ENCODE assay signal across 1 cellular context in the genomic region with DNA sequence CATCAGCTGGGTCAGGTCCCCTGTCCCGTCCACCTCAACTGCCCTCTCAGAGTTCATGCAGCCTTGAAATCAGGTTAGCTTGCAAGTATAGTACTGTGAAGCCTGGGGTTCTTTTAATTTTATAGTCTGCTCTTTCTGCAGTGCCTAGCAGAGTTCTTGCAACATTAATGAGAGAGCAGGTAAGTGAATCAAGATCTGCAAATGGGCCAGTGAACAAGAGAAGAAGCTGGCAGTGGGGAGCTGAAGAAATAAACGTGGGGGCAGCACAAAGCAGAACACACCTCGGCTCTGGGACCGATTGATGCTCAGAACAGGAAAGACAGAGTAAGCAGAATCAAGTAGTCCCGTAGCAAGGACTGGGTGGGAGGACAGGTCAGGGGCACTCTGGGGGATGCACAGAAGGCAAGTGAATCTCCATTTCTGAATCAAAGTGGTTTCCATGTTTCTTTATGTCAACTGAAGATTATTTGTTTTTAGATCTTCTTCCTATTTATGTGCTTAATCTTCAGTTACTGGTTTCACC.
TF ChIP-seq lines count a peak whose summit lies in the region.

No MANE protein-coding gene starts in this region.

TF ChIP-seq in HepG2, 621 proteins besides CTCF, POLR2A, EP300 and RAD21 (continued from another document):
- no peak for TF ChIP-seq ERF (CRISPR knock-in tag; IDR thresholded peaks at IDR 0.05)
- no peak for TF ChIP-seq NR2F1 (CRISPR knock-in tag; IDR thresholded peaks at IDR 0.05)
- TF ChIP-seq, protein P1, sequence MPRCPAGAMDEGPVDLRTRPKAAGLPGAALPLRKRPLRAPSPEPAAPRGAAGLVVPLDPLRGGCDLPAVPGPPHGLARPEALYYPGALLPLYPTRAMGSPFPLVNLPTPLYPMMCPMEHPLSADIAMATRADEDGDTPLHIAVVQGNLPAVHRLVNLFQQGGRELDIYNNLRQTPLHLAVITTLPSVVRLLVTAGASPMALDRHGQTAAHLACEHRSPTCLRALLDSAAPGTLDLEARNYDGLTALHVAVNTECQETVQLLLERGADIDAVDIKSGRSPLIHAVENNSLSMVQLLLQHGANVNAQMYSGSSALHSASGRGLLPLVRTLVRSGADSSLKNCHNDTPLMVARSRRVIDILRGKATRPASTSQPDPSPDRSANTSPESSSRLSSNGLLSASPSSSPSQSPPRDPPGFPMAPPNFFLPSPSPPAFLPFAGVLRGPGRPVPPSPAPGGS (CRISPR knock-in tag; IDR thresholded peaks at IDR 0.05), result no peak
